Comparison of ENCODE assay signal across 17 cellular contexts in genomic region chr13:112014857-112015256, GRCh38. TPM values are rescaled to one million over a fixed set of nuclear protein-coding genes. Genes with fewer than 3 reads are reported as not detected.
DNase-seq lines count a peak whose midpoint lies in the region; ATAC-seq, FAIRE-seq and TF ChIP-seq lines count a peak whose summit lies in the region.
"Had no signal": no experiment of that assay in that cellular context is flagged by ENCODE, and none has a peak within 500 bp of the region (broad histone marks: within the 10 kb centered on the region; RNA-seq: fewer than 3 reads in every experiment).

No MANE protein-coding gene starts in this region.

- H4K20me1 ChIP-seq in endothelial cell of umbilical vein (replicated peaks; ENCODE audit: control insufficient read depth, extremely low read depth, insufficient read depth, low read length), result no peaks in the 10 kb centered on the region

- no peaks in the 10 kb centered on the region for H3K9me3 ChIP-seq in endothelial cell of umbilical vein (replicated peaks; ENCODE audit: control insufficient read depth, insufficient read depth, low read length)
- no peaks in the 10 kb centered on the region for H3K9me3 ChIP-seq in stomach
- H3K9me3 ChIP-seq: HAP-1 had no signal

- no peak overlapping the region for H3K56ac ChIP-seq in mesendoderm (ENCODE audit: low read length)

- no CpG with 5 or more reads among the region's 30 CpGs for WGBS in mesendoderm (ENCODE audit: extremely low coverage, insufficient coverage, low lambda C conversion rate)
- 64 to 97% (median 71%) methylated on average over 25 to 29 of the region's 30 CpGs for WGBS in stomach, 5 donors

- dilution Hi-C loops in endothelial cell of umbilical vein (cut with MboI; ENCODE audit: extremely low pct_ligation_motif_present, low sequenced_read_pairs), result no loop called here

- no peak overlapping the region for H3K27ac ChIP-seq in endothelial cell of umbilical vein (ENCODE audit: insufficient read depth, low read depth, low read length)
- no peak overlapping the region for H3K27ac ChIP-seq in mesendoderm (ENCODE audit: low read depth, low read length)
- no peak overlapping the region for H3K27ac ChIP-seq in stomach
- H3K27ac ChIP-seq: BLaER1 treated with 17β-estradiol and CSF1 and Interleukin-3, amounts not matched to agents 10 nM and 100 nM had no signal

- DNase-seq in GM06990 (ENCODE audit: extremely low read depth, insufficient read length) (peak; percentile 12), SK-N-DZ (ENCODE audit: low spot score) (peak; percentile 3), endothelial cell of umbilical vein (ENCODE audit: low read depth, low spot score) (peak; percentile 31), mesendoderm (peak; percentile 2), SKM-1 (lab: John Stamatoyannopoulos, UW; ENCODE audit: unreplicated experiment) (no peak), stomach (no peak)
- DNase-seq: ACHN; CD4-positive, CD25-positive, alpha-beta regulatory T cell; DMS53 had no signal

- no peak for TF ChIP-seq EP300 in stomach (IDR thresholded peaks at IDR 0.05)

- no peaks in the 10 kb centered on the region for H3K4me1 ChIP-seq in endothelial cell of umbilical vein (ENCODE audit: control insufficient read depth, extremely low read depth, insufficient read depth, low read length)
- H3K4me1 ChIP-seq in mesendoderm (ENCODE audit: control insufficient read depth, low read depth, low read length), result no peaks in the 10 kb centered on the region
- H3K4me1 ChIP-seq in stomach, result no peaks in the 10 kb centered on the region
- H3K4me1 ChIP-seq: HAP-1 had no signal

- no peaks in the 10 kb centered on the region for H3K9me1 ChIP-seq in endothelial cell of umbilical vein (replicated peaks; ENCODE audit: control insufficient read depth, extremely low read depth, insufficient read depth, low read length)

- intact Hi-C loops in endothelial cell of umbilical vein (cut with micrococcal nuclease) (no loop called here), stomach (cut with DNase I; ENCODE audit: low total_unique reads) (no loop called here)

- H3K79me2 ChIP-seq in endothelial cell of umbilical vein (ENCODE audit: control insufficient read depth, insufficient read depth, low read length) (no peaks in the 10 kb centered on the region), mesendoderm (ENCODE audit: control insufficient read depth, insufficient read depth, low read length) (no peaks in the 10 kb centered on the region)

- no peak overlapping the region for H3K4me2 ChIP-seq in endothelial cell of umbilical vein (ENCODE audit: insufficient read depth, low read length)
- H3K4me2 ChIP-seq in mesendoderm (ENCODE audit: low read length), result no peak overlapping the region
- H3K4me2 ChIP-seq: BLaER1 treated with 17β-estradiol and CSF1 and Interleukin-3, amounts not matched to agents 10 nM and 100 nM had no signal

- H2AK5ac ChIP-seq in mesendoderm (ENCODE audit: low read length), result no peak overlapping the region

- H3K36me3 ChIP-seq in GM06990 (ENCODE audit: control insufficient read depth, insufficient read depth, low read length) (no peaks in the 10 kb centered on the region), endothelial cell of umbilical vein (ENCODE audit: control insufficient read depth in 2 of 2, extremely low read depth in 1 of 2, insufficient read depth in 2 of 2, low read length in 2 of 2) (no peaks in the 10 kb centered on the region), mesendoderm (ENCODE audit: control insufficient read depth, insufficient read depth, low read length) (no peaks in the 10 kb centered on the region), stomach (no peaks in the 10 kb centered on the region)
- H3K36me3 ChIP-seq: BLaER1 treated with 17β-estradiol and CSF1 and Interleukin-3, amounts not matched to agents 10 nM and 100 nM; HAP-1 had no signal

- ATAC-seq in HG03039 (IDR thresholded peaks at IDR 0.05; ENCODE audit: unreplicated experiment) (no peak), GM21786 (IDR thresholded peaks at IDR 0.05; ENCODE audit: unreplicated experiment) (no peak)
- ATAC-seq: GM12878 had no signal

- POLR2A ChIA-PET in endothelial cell of umbilical vein (lab: Charles Lee), result no interaction called here

- H3K23ac ChIP-seq in mesendoderm (ENCODE audit: low read length), result no peak overlapping the region

- TF ChIP-seq CTCF in GM06990 (IDR thresholded peaks at IDR 0.05; ENCODE audit: insufficient read depth, low read length, poor library complexity, severe bottlenecking) (no peak), endothelial cell of umbilical vein (IDR thresholded peaks at IDR 0.05; ENCODE audit: extremely low read depth in 1 of 2, insufficient read depth in 1 of 2, low read depth in 1 of 2, low read length in 2 of 2) (no peak), stomach (IDR thresholded peaks at IDR 0.05) (no peak)

- no peak overlapping the region for H2BK15ac ChIP-seq in mesendoderm (replicated peaks; ENCODE audit: low read depth)

- CTCF ChIA-PET in endothelial cell of umbilical vein (lab: Charles Lee), result no interaction called here

- no peaks in the 10 kb centered on the region for H3K27me3 ChIP-seq in GM06990 (replicated peaks; ENCODE audit: control insufficient read depth, insufficient read depth, low read length)
- H3K27me3 ChIP-seq in endothelial cell of umbilical vein (ENCODE audit: control insufficient read depth in 2 of 2, insufficient read depth in 2 of 2, low read length in 2 of 2), result no peaks in the 10 kb centered on the region
- H3K27me3 ChIP-seq in mesendoderm (ENCODE audit: insufficient read depth, low read length, poor library complexity), result no peaks in the 10 kb centered on the region
- H3K27me3 ChIP-seq in stomach, result no peaks in the 10 kb centered on the region

- FAIRE-seq in endothelial cell of umbilical vein (lab: Jason Lieb, UNC), result no peak
- FAIRE-seq: GM12878, GM18507, H1 had no signal

- no peak overlapping the region for H4K5ac ChIP-seq in mesendoderm (ENCODE audit: low read length)

- no peak overlapping the region for H3K18ac ChIP-seq in mesendoderm (ENCODE audit: low read length)

- BruUV-seq in endothelial cell of umbilical vein (replicated peaks; lab: Mats Ljungman, UMichigan), result no TSS peak

- H2BK120ac ChIP-seq in mesendoderm (ENCODE audit: low read depth, low read length), result no peak overlapping the region

- no peak overlapping the region for H3K4ac ChIP-seq in mesendoderm (ENCODE audit: low read depth, low read length)

- no peak overlapping the region for H2BK5ac ChIP-seq in mesendoderm (ENCODE audit: low read length)

- H3K79me1 ChIP-seq in mesendoderm (ENCODE audit: low read length), result no peaks in the 10 kb centered on the region

- H3K4me3 ChIP-seq in GM06990 (replicated peaks; ENCODE audit: low read depth, low read length) (no peak overlapping the region), endothelial cell of umbilical vein (replicated peaks in 1 of 3; ENCODE audit: insufficient read depth in 1 of 3, low read depth in 1 of 3, low read length in 3 of 3) (no peak overlapping the region), mesendoderm (ENCODE audit: low read length) (no peak overlapping the region), stomach (no peak overlapping the region)
- H3K4me3 ChIP-seq: BLaER1 treated with 17β-estradiol and CSF1 and Interleukin-3, amounts not matched to agents 10 nM and 100 nM; GM12878; HAP-1 had no signal

- H2AFZ ChIP-seq in endothelial cell of umbilical vein (ENCODE audit: low read depth, low read length), result no peak overlapping the region

- TF ChIP-seq POLR2A in endothelial cell of umbilical vein (IDR thresholded peaks at IDR 0.05; ENCODE audit: low read depth, low read length), result no peak
- TF ChIP-seq POLR2A in stomach (IDR thresholded peaks at IDR 0.05), result no peak

- no peak overlapping the region for H4K8ac ChIP-seq in mesendoderm (ENCODE audit: low read depth, low read length)

- no peak overlapping the region for H3K9ac ChIP-seq in endothelial cell of umbilical vein (replicated peaks; ENCODE audit: extremely low read depth, insufficient read depth, low read length)
- no peak overlapping the region for H3K9ac ChIP-seq in mesendoderm (ENCODE audit: low read length)
- H3K9ac ChIP-seq: BLaER1 treated with 17β-estradiol and CSF1 and Interleukin-3, amounts not matched to agents 10 nM and 100 nM had no signal

TF ChIP-seq in endothelial cell of umbilical vein, 7 proteins besides CTCF, POLR2A, EP300 and RAD21:
- TF ChIP-seq JUN (IDR thresholded peaks at IDR 0.05; ENCODE audit: borderline replicate concordance, insufficient read depth, insufficient read length, low read depth) (no peak), FOS (IDR thresholded peaks at IDR 0.05; ENCODE audit: borderline replicate concordance, insufficient read depth, low read length) (no peak), EZH2 (IDR thresholded peaks at IDR 0.05; ENCODE audit: borderline replicate concordance, low read depth, low read length, severe bottlenecking) (no peak), POLR2AphosphoS5 (IDR thresholded peaks at IDR 0.05; ENCODE audit: insufficient read depth, low read depth, low read length) (no peak), MYC (IDR thresholded peaks at IDR 0.05; ENCODE audit: low read depth, low read length) (no peak), MAX (IDR thresholded peaks at IDR 0.05; ENCODE audit: insufficient read depth, insufficient read length) (no peak), GATA2 (IDR thresholded peaks at IDR 0.05; ENCODE audit: insufficient read depth, insufficient read length, low read depth, low read length) (no peak)

RNA-seq across cellular contexts. Expression of gene SOX1, which starts 52.1 kb away (rescaled TPM):
- polyA plus RNA-seq in SK-N-DZ (2014; cell fraction: cytosol; rRNA removed), result not detected in 2 replicates
- polyA plus RNA-seq in SK-N-DZ (2014; cell fraction: nucleus; rRNA removed), result not detected in 2 replicates
- total RNA-seq in endothelial cell of umbilical vein, result not detected in 2 replicates
- polyA plus RNA-seq in endothelial cell of umbilical vein, result not detected in 2 replicates
- polyA plus RNA-seq in endothelial cell of umbilical vein (2011; cell fraction: cytosol; rRNA removed), result not detected in 2 replicates
- polyA plus RNA-seq in endothelial cell of umbilical vein (2011; cell fraction: nucleus; rRNA removed), result not detected in 2 replicates
- polyA plus RNA-seq in endothelial cell of umbilical vein (2012), result not detected in 2 replicates
- polyA minus RNA-seq in endothelial cell of umbilical vein, result not detected in 2 replicates
- polyA minus RNA-seq in endothelial cell of umbilical vein (2011; cell fraction: cytosol; rRNA and poly(A)+ RNA removed), result not detected
- not detected in 2 replicates for polyA minus RNA-seq in endothelial cell of umbilical vein (2011; cell fraction: nucleus; rRNA and poly(A)+ RNA removed)
- polyA plus RNA-seq in mesendoderm (2013, experiment 1 of 2), result 0.03 TPM
- 0.01 TPM for polyA plus RNA-seq in mesendoderm (2013, experiment 2 of 2)
- total RNA-seq in stomach, result not detected
- polyA plus RNA-seq in stomach, result not detected
- total RNA-seq: A172; CD4-positive, CD25-positive, alpha-beta regulatory T cell; GM12878 had no signal
- polyA plus RNA-seq: CD4-positive, CD25-positive, alpha-beta regulatory T cell; GM12878 had no signal

Comparison
In these comparisons a context has a peak if more than half of its experiments do, and no peak if none do; other contexts are left out.
1. DNase-seq: peak in GM06990 (single experiment), SK-N-DZ (single experiment), endothelial cell of umbilical vein (single experiment) and mesendoderm (single experiment); none in SKM-1 (single experiment) and stomach (single experiment).